14 cellular contexts compared by ENCODE assay signal in genomic region chr2:238573916-238574315, GRCh38.
"Had no signal": no experiment of that assay in that cellular context is flagged by ENCODE, and none has a peak within 500 bp of the region (broad histone marks: within the 10 kb centered on the region; RNA-seq: fewer than 3 reads in every experiment).

No MANE protein-coding gene starts in this region.

- H3K4me3 ChIP-seq: dorsolateral prefrontal cortex, hepatocyte, skin epidermis, suprapubic skin had no signal

- H3K27ac ChIP-seq: dorsolateral prefrontal cortex, hepatocyte, parathyroid adenoma, skin epidermis, suprapubic skin, WERI-Rb-1 had no signal

- ATAC-seq: activated CD8-positive, alpha-beta memory T cell treated with anti-CD3 and anti-CD28 coated beads, Interleukin-2, amount 10 ng/mL, durations not matched to agents 7 days and 5 days; activated naive CD8-positive, alpha-beta T cell treated with anti-CD3 and anti-CD28 coated beads, Interleukin-2, amount 50 U/mL, for 24 hours; stimulated activated naive CD8-positive, alpha-beta T cell treated with anti-CD3 and anti-CD28 coated beads, Interleukin-15, Interleukin-2, amounts not matched to agents 100 U/mL and 50 U/mL, for 24 hours; T-helper 17 cell had no signal

- H3K27me3 ChIP-seq: dorsolateral prefrontal cortex, hepatocyte, suprapubic skin had no signal

- H3K36me3 ChIP-seq: suprapubic skin, WERI-Rb-1 had no signal

- H3K9me3 ChIP-seq: suprapubic skin had no signal

- DNase-seq: activated CD8-positive, alpha-beta memory T cell treated with anti-CD3 and anti-CD28 coated beads, Interleukin-2, amount 10 ng/mL, durations not matched to agents 7 days and 5 days; activated T-cell treated with anti-CD3 and anti-CD28 coated beads, Interleukin-2, amount 50 U/mL, for 1 hour; aorta; dorsolateral prefrontal cortex; midbrain; retina had no signal

- H3K4me1 ChIP-seq: parathyroid adenoma had no signal
